ENCODE assay signal across 1 cellular context in genomic region chr5:41903892-41904799, GRCh38.
A peak's percentile ranks its signal among the peaks of the same experiment; 100 is the strongest.
TF ChIP-seq lines count a peak whose summit lies in the region.

Gene RIMOC1, plus strand, starts transcription at chr5:41904344. Its CDS starts 24 bp downstream, at chr5:41904368.

TF ChIP-seq in HepG2, 621 proteins besides CTCF, POLR2A, EP300 and RAD21 (continued from another document and continues in another):
- TF ChIP-seq ZNF574 (CRISPR knock-in tag; IDR thresholded peaks at IDR 0.05) = peak; percentile 82
- peak; percentile 34; the same call in 1 of the 2 replicates for TF ChIP-seq HOXA3 (CRISPR knock-in tag; IDR thresholded peaks at IDR 0.05)
- TF ChIP-seq ZNF660 (CRISPR knock-in tag; IDR thresholded peaks at IDR 0.05; ENCODE audit: borderline replicate concordance, low read depth) = no peak; the same call in 1 of the 2 replicates
- TF ChIP-seq, protein P1, sequence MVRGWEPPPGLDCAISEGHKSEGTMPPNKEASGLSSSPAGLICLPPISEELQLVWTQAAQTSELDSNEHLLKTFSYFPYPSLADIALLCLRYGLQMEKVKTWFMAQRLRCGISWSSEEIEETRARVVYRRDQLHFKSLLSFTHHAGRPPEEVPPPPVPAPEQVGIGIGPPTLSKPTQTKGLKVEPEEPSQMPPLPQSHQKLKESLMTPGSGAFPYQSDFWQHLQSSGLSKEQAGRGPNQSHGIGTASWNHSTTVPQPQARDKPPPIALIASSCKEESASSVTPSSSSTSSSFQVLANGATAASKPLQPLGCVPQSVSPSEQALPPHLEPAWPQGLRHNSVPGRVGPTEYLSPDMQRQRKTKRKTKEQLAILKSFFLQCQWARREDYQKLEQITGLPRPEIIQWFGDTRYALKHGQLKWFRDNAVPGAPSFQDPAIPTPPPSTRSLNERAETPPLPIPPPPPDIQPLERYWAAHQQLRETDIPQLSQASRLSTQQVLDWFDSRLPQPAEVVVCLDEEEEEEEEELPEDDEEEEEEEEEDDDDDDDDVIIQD (CRISPR knock-in tag; IDR thresholded peaks at IDR 0.05; ENCODE audit: low read depth) = peak; percentile 89
- no peak; the same call in none of the 2 replicates for TF ChIP-seq KDM4B (CRISPR knock-in tag; IDR thresholded peaks at IDR 0.05)
- TF ChIP-seq NFKBIZ (CRISPR knock-in tag; IDR thresholded peaks at IDR 0.05) = no peak
- peak; percentile 62; the same call in 1 of the 2 replicates for TF ChIP-seq GATA4 (IDR thresholded peaks at IDR 0.05; ENCODE audit: borderline replicate concordance, low read depth)
- no peak for TF ChIP-seq ETS1 (CRISPR knock-in tag; IDR thresholded peaks at IDR 0.05)
- TF ChIP-seq MED13 (CRISPR knock-in tag; IDR thresholded peaks at IDR 0.05) = peak; percentile 63; the same call in 1 of the 2 replicates
- peak; percentile 94; the same call in 1 of the 2 replicates for TF ChIP-seq ZSCAN30 (CRISPR knock-in tag; IDR thresholded peaks at IDR 0.05)
- TF ChIP-seq ZNF484 (CRISPR knock-in tag; IDR thresholded peaks at IDR 0.05; ENCODE audit: borderline replicate concordance, low read depth) = 0 out of 2 replicates have a peak, but pooled peaks have one; percentile 57
- TF ChIP-seq, protein P2, sequence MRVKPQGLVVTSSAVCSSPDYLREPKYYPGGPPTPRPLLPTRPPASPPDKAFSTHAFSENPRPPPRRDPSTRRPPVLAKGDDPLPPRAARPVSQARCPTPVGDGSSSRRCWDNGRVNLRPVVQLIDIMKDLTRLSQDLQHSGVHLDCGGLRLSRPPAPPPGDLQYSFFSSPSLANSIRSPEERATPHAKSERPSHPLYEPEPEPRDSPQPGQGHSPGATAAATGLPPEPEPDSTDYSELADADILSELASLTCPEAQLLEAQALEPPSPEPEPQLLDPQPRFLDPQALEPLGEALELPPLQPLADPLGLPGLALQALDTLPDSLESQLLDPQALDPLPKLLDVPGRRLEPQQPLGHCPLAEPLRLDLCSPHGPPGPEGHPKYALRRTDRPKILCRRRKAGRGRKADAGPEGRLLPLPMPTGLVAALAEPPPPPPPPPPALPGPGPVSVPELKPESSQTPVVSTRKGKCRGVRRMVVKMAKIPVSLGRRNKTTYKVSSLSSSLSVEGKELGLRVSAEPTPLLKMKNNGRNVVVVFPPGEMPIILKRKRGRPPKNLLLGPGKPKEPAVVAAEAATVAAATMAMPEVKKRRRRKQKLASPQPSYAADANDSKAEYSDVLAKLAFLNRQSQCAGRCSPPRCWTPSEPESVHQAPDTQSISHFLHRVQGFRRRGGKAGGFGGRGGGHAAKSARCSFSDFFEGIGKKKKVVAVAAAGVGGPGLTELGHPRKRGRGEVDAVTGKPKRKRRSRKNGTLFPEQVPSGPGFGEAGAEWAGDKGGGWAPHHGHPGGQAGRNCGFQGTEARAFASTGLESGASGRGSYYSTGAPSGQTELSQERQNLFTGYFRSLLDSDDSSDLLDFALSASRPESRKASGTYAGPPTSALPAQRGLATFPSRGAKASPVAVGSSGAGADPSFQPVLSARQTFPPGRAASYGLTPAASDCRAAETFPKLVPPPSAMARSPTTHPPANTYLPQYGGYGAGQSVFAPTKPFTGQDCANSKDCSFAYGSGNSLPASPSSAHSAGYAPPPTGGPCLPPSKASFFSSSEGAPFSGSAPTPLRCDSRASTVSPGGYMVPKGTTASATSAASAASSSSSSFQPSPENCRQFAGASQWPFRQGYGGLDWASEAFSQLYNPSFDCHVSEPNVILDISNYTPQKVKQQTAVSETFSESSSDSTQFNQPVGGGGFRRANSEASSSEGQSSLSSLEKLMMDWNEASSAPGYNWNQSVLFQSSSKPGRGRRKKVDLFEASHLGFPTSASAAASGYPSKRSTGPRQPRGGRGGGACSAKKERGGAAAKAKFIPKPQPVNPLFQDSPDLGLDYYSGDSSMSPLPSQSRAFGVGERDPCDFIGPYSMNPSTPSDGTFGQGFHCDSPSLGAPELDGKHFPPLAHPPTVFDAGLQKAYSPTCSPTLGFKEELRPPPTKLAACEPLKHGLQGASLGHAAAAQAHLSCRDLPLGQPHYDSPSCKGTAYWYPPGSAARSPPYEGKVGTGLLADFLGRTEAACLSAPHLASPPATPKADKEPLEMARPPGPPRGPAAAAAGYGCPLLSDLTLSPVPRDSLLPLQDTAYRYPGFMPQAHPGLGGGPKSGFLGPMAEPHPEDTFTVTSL (CRISPR knock-in tag; IDR thresholded peaks at IDR 0.05; ENCODE audit: borderline replicate concordance) = peak; percentile 63; the same call in 1 of the 2 replicates
- TF ChIP-seq, protein P3, sequence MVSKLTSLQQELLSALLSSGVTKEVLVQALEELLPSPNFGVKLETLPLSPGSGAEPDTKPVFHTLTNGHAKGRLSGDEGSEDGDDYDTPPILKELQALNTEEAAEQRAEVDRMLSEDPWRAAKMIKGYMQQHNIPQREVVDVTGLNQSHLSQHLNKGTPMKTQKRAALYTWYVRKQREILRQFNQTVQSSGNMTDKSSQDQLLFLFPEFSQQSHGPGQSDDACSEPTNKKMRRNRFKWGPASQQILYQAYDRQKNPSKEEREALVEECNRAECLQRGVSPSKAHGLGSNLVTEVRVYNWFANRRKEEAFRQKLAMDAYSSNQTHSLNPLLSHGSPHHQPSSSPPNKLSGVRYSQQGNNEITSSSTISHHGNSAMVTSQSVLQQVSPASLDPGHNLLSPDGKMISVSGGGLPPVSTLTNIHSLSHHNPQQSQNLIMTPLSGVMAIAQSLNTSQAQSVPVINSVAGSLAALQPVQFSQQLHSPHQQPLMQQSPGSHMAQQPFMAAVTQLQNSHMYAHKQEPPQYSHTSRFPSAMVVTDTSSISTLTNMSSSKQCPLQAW (CRISPR knock-in tag; IDR thresholded peaks at IDR 0.05) = peak; percentile 57; the same call in 1 of the 2 replicates
- TF ChIP-seq ZNF343 (CRISPR knock-in tag; IDR thresholded peaks at IDR 0.05) = peak; percentile 81; the same call in 1 of the 2 replicates
- no peak; the same call in 1 of the 2 replicates for TF ChIP-seq RBAK (CRISPR knock-in tag; IDR thresholded peaks at IDR 0.05)
- TF ChIP-seq ZNF230 (CRISPR knock-in tag; IDR thresholded peaks at IDR 0.05) = 0 out of 2 replicates have a peak, but pooled peaks have one; percentile 84
- TF ChIP-seq ZMYM3 (CRISPR knock-in tag; IDR thresholded peaks at IDR 0.05) = no peak
- TF ChIP-seq, protein P4, sequence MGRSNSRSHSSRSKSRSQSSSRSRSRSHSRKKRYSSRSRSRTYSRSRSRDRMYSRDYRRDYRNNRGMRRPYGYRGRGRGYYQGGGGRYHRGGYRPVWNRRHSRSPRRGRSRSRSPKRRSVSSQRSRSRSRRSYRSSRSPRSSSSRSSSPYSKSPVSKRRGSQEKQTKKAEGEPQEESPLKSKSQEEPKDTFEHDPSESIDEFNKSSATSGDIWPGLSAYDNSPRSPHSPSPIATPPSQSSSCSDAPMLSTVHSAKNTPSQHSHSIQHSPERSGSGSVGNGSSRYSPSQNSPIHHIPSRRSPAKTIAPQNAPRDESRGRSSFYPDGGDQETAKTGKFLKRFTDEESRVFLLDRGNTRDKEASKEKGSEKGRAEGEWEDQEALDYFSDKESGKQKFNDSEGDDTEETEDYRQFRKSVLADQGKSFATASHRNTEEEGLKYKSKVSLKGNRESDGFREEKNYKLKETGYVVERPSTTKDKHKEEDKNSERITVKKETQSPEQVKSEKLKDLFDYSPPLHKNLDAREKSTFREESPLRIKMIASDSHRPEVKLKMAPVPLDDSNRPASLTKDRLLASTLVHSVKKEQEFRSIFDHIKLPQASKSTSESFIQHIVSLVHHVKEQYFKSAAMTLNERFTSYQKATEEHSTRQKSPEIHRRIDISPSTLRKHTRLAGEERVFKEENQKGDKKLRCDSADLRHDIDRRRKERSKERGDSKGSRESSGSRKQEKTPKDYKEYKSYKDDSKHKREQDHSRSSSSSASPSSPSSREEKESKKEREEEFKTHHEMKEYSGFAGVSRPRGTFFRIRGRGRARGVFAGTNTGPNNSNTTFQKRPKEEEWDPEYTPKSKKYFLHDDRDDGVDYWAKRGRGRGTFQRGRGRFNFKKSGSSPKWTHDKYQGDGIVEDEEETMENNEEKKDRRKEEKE (IDR thresholded peaks at IDR 0.05) = no peak
- TF ChIP-seq, protein P5, sequence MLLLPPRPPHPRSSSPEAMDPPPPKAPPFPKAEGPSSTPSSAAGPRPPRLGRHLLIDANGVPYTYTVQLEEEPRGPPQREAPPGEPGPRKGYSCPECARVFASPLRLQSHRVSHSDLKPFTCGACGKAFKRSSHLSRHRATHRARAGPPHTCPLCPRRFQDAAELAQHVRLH (CRISPR knock-in tag; IDR thresholded peaks at IDR 0.05; ENCODE audit: borderline replicate concordance, low read depth) = peak; percentile 83
- TF ChIP-seq NR1H2 (CRISPR knock-in tag; IDR thresholded peaks at IDR 0.05; ENCODE audit: borderline replicate concordance, low read depth) = no peak
- TF ChIP-seq KLF13 (CRISPR knock-in tag; IDR thresholded peaks at IDR 0.05) = no peak
- TF ChIP-seq ZNF768 (CRISPR knock-in tag; IDR thresholded peaks at IDR 0.05) = peak; percentile 53; the same call in 1 of the 2 replicates
- peak; percentile 93 for TF ChIP-seq CREB1 (IDR thresholded peaks at IDR 0.05)
- TF ChIP-seq CREB1 (CRISPR knock-in tag; IDR thresholded peaks at IDR 0.05) = peak; percentile 97
- TF ChIP-seq ZNF761 (CRISPR knock-in tag; conservative IDR thresholded peaks at IDR 0.05) = peak; percentile 79; the same call in 1 of the 2 replicates
- TF ChIP-seq ZNF746 (CRISPR knock-in tag; IDR thresholded peaks at IDR 0.05) = peak; percentile 65; the same call in 1 of the 2 replicates
- TF ChIP-seq CHCHD3 (CRISPR knock-in tag; IDR thresholded peaks at IDR 0.05) = no peak
- TF ChIP-seq ZBTB21 (CRISPR knock-in tag; IDR thresholded peaks at IDR 0.05) = peak; percentile 49
- TF ChIP-seq ZNF773 (CRISPR knock-in tag; IDR thresholded peaks at IDR 0.05; ENCODE audit: borderline replicate concordance) = 0 out of 2 replicates have a peak, but pooled peaks have one; percentile 57
- TF ChIP-seq ZFP1 (CRISPR knock-in tag; IDR thresholded peaks at IDR 0.05) = no peak
- TF ChIP-seq ZNF770 (CRISPR knock-in tag; IDR thresholded peaks at IDR 0.05) = peak; percentile 56
- TF ChIP-seq FOSL2 (CRISPR knock-in tag; IDR thresholded peaks at IDR 0.05) = peak; percentile 22
- TF ChIP-seq RXRB (CRISPR knock-in tag; IDR thresholded peaks at IDR 0.05; ENCODE audit: borderline replicate concordance) = peak; percentile 81
- TF ChIP-seq ZNF501 (CRISPR knock-in tag; IDR thresholded peaks at IDR 0.05) = peak; percentile 83
- 0 out of 2 replicates have a peak, but pooled peaks have one; percentile 83 for TF ChIP-seq GTF3A (CRISPR knock-in tag; conservative IDR thresholded peaks at IDR 0.05)
- no peak for TF ChIP-seq RARG (CRISPR knock-in tag; IDR thresholded peaks at IDR 0.05; ENCODE audit: low read depth)
- no peak for TF ChIP-seq ATRX (CRISPR knock-in tag; IDR thresholded peaks at IDR 0.05; ENCODE audit: borderline replicate concordance)
- TF ChIP-seq ZNF766 (CRISPR knock-in tag; IDR thresholded peaks at IDR 0.05; ENCODE audit: borderline replicate concordance) = no peak
- TF ChIP-seq EED (CRISPR knock-in tag; IDR thresholded peaks at IDR 0.05) = peak; percentile 77; the same call in 1 of the 2 replicates
- peak; percentile 76; the same call in 1 of the 2 replicates for TF ChIP-seq ZNF274 (CRISPR knock-in tag; IDR thresholded peaks at IDR 0.05)
- TF ChIP-seq ZNF7 (CRISPR knock-in tag; IDR thresholded peaks at IDR 0.05) = no peak
- TF ChIP-seq HMGA1 (CRISPR knock-in tag; conservative IDR thresholded peaks at IDR 0.05) = no peak
- peak; percentile 88 for TF ChIP-seq KLF6 (CRISPR knock-in tag; IDR thresholded peaks at IDR 0.05)
- TF ChIP-seq FOXM1 (CRISPR knock-in tag; IDR thresholded peaks at IDR 0.05) = no peak
- peak; percentile 96; the same call in 1 of the 2 replicates for TF ChIP-seq IRF9 (CRISPR knock-in tag; IDR thresholded peaks at IDR 0.05; ENCODE audit: borderline replicate concordance)
- peak; percentile 77 for TF ChIP-seq SRY (CRISPR knock-in tag; IDR thresholded peaks at IDR 0.05)
